ENCODE assay signal across 2 cellular contexts in genomic region chr3:155815030-155815429, GRCh38.
TF ChIP-seq lines count a peak whose summit lies in the region.

No MANE protein-coding gene starts in this region.

TF ChIP-seq in GM23338, 12 proteins besides CTCF, POLR2A, EP300 and RAD21:
- TF ChIP-seq EZH2 (IDR thresholded peaks at IDR 0.05; ENCODE audit: low read depth, unreplicated experiment): no peak
- no peak for TF ChIP-seq NANOG (IDR thresholded peaks at IDR 0.05; ENCODE audit: borderline replicate concordance)
- no peak for TF ChIP-seq ZNF331 (CRISPR knock-in tag; IDR thresholded peaks at IDR 0.05; ENCODE audit: low read depth)
- TF ChIP-seq CREB1 (CRISPR knock-in tag; IDR thresholded peaks at IDR 0.05; ENCODE audit: low read depth): no peak
- no peak for TF ChIP-seq JUNB (IDR thresholded peaks at IDR 0.05; ENCODE audit: unreplicated experiment)
- TF ChIP-seq STAT1 (IDR thresholded peaks at IDR 0.05; ENCODE audit: unreplicated experiment): no peak
- no peak for TF ChIP-seq POLR2AphosphoS5 (IDR thresholded peaks at IDR 0.05; ENCODE audit: low read depth)
- TF ChIP-seq, protein P1, sequence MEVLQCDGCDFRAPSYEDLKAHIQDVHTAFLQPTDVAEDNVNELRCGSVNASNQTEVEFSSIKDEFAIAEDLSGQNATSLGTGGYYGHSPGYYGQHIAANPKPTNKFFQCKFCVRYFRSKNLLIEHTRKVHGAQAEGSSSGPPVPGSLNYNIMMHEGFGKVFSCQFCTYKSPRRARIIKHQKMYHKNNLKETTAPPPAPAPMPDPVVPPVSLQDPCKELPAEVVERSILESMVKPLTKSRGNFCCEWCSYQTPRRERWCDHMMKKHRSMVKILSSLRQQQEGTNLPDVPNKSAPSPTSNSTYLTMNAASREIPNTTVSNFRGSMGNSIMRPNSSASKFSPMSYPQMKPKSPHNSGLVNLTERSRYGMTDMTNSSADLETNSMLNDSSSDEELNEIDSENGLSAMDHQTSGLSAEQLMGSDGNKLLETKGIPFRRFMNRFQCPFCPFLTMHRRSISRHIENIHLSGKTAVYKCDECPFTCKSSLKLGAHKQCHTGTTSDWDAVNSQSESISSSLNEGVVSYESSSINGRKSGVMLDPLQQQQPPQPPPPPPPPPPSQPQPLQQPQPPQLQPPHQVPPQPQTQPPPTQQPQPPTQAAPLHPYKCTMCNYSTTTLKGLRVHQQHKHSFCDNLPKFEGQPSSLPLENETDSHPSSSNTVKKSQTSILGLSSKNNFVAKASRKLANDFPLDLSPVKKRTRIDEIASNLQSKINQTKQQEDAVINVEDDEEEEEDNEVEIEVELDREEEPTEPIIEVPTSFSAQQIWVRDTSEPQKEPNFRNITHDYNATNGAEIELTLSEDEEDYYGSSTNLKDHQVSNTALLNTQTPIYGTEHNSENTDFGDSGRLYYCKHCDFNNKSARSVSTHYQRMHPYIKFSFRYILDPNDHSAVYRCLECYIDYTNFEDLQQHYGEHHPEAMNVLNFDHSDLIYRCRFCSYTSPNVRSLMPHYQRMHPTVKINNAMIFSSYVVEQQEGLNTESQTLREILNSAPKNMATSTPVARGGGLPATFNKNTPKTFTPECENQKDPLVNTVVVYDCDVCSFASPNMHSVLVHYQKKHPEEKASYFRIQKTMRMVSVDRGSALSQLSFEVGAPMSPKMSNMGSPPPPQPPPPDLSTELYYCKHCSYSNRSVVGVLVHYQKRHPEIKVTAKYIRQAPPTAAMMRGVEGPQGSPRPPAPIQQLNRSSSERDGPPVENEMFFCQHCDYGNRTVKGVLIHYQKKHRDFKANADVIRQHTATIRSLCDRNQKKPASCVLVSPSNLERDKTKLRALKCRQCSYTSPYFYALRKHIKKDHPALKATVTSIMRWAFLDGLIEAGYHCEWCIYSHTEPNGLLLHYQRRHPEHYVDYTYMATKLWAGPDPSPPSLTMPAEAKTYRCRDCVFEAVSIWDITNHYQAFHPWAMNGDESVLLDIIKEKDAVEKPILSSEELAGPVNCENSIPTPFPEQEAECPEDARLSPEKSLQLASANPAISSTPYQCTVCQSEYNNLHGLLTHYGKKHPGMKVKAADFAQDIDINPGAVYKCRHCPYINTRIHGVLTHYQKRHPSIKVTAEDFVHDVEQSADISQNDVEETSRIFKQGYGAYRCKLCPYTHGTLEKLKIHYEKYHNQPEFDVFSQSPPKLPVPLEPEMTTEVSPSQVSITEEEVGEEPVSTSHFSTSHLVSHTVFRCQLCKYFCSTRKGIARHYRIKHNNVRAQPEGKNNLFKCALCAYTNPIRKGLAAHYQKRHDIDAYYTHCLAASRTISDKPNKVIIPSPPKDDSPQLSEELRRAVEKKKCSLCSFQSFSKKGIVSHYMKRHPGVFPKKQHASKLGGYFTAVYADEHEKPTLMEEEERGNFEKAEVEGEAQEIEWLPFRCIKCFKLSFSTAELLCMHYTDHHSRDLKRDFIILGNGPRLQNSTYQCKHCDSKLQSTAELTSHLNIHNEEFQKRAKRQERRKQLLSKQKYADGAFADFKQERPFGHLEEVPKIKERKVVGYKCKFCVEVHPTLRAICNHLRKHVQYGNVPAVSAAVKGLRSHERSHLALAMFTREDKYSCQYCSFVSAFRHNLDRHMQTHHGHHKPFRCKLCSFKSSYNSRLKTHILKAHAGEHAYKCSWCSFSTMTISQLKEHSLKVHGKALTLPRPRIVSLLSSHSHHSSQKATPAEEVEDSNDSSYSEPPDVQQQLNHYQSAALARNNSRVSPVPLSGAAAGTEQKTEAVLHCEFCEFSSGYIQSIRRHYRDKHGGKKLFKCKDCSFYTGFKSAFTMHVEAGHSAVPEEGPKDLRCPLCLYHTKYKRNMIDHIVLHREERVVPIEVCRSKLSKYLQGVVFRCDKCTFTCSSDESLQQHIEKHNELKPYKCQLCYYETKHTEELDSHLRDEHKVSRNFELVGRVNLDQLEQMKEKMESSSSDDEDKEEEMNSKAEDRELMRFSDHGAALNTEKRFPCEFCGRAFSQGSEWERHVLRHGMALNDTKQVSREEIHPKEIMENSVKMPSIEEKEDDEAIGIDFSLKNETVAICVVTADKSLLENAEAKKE (CRISPR knock-in tag; IDR thresholded peaks at IDR 0.05): no peak
- no peak for TF ChIP-seq ZNF114 (CRISPR knock-in tag; IDR thresholded peaks at IDR 0.05)
- no peak for TF ChIP-seq REST (IDR thresholded peaks at IDR 0.05; ENCODE audit: unreplicated experiment)
- TF ChIP-seq EZH2phosphoT487 (IDR thresholded peaks at IDR 0.05; ENCODE audit: unreplicated experiment): no peak
- TF ChIP-seq ETS1 (IDR thresholded peaks at IDR 0.05): no peak

TF ChIP-seq in K562, 482 proteins besides CTCF, POLR2A, EP300 and RAD21:
- TF ChIP-seq LARP7 (IDR thresholded peaks at IDR 0.05): no peak
- peak in 1 of 2 experiments; percentile 42; a peak in 1 of 4 replicates for TF ChIP-seq RCOR1 (IDR thresholded peaks at IDR 0.05; ENCODE audit: borderline replicate concordance in 1 of 2, low read depth in 2 of 2, low read length in 2 of 2)
- 0 out of 4 replicates have a peak, but pooled peaks of 1 of the 2 experiments have one; percentile 11 for TF ChIP-seq TEAD1 (CRISPR knock-in tag; IDR thresholded peaks at IDR 0.05)
- TF ChIP-seq NR2C2 (CRISPR knock-in tag; IDR thresholded peaks at IDR 0.05): no peak
- TF ChIP-seq NR2C2 (tag; IDR thresholded peaks at IDR 0.05): peak; percentile 18; the same call in 1 of the 2 replicates
- TF ChIP-seq MEF2A (IDR thresholded peaks at IDR 0.05; ENCODE audit: control insufficient read depth, low read depth, low read length): no peak
- TF ChIP-seq NFIC (IDR thresholded peaks at IDR 0.05): 0 out of 2 replicates have a peak, but pooled peaks have one; percentile 19
- TF ChIP-seq KDM1A (IDR thresholded peaks at IDR 0.05): 0 out of 4 replicates have a peak, but pooled peaks of 1 of the 2 experiments have one; percentile 26
- peak; percentile 39; the same call in 1 of the 2 replicates for TF ChIP-seq ARID1B (IDR thresholded peaks at IDR 0.05)
- TF ChIP-seq LEF1 (IDR thresholded peaks at IDR 0.05): no peak
- TF ChIP-seq TEAD4 (IDR thresholded peaks at IDR 0.05; ENCODE audit: low read length): peak; percentile 58
- TF ChIP-seq TEAD4 (CRISPR knock-in tag; IDR thresholded peaks at IDR 0.05; ENCODE audit: borderline replicate concordance): no peak
- TF ChIP-seq GATAD2B (IDR thresholded peaks at IDR 0.05; ENCODE audit: borderline replicate concordance): no peak
- TF ChIP-seq CBFA2T2 (conservative IDR thresholded peaks at IDR 0.05): peak; percentile 25; the same call in 1 of the 2 replicates
- TF ChIP-seq HMBOX1 (IDR thresholded peaks at IDR 0.05): peak; percentile 63; the same call in 1 of the 2 replicates
- TF ChIP-seq, protein P2, sequence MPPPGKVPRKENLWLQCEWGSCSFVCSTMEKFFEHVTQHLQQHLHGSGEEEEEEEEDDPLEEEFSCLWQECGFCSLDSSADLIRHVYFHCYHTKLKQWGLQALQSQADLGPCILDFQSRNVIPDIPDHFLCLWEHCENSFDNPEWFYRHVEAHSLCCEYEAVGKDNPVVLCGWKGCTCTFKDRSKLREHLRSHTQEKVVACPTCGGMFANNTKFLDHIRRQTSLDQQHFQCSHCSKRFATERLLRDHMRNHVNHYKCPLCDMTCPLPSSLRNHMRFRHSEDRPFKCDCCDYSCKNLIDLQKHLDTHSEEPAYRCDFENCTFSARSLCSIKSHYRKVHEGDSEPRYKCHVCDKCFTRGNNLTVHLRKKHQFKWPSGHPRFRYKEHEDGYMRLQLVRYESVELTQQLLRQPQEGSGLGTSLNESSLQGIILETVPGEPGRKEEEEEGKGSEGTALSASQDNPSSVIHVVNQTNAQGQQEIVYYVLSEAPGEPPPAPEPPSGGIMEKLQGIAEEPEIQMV (tag; conservative IDR thresholded peaks at IDR 0.05; ENCODE audit: low read depth): no peak
- TF ChIP-seq PYGO2 (tag; IDR thresholded peaks at IDR 0.05): 0 out of 2 replicates have a peak, but pooled peaks have one; percentile 16
- TF ChIP-seq RFX7 (CRISPR knock-in tag; IDR thresholded peaks at IDR 0.05): no peak
- TF ChIP-seq CBFA2T3 (IDR thresholded peaks at IDR 0.05): peak; percentile 65
